In the genomic region with DNA sequence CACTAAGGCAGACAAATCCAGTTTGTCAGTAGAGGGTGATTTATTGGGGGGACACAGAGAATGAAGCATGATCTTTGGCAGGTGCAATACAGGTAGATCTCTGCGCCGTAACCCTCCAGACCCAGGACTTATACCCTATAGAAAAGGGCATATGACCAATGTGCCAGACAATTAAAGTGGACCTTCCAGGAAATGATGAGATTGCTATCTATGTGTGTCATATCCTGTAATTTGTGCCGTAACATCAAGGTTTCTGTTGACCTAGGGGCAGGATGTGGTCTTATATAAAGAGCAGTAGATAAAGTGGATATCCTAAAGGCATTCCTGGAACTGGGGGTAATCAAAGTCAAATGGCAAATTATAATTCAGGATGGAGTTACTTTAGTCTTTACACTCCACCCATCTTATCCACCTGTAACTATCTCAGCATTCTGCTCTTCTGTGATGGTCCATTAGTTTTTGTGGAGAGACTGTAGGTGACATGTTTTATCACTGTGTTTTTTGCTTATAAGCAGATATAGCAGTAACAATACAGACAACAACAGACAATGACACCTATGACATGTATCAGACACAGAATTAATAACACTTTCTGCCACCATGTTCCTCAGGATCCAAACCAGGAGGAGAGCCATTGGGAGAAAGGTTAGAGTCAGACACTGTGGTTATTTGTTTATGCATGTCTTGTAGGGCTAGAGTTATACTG, we compare ENCODE assay signal across 15 cellular contexts. TPM values are rescaled to one million over a fixed set of nuclear protein-coding genes. Genes with fewer than 3 reads are reported as not detected.
DNase-seq lines count a peak whose midpoint lies in the region; FAIRE-seq and TF ChIP-seq lines count a peak whose summit lies in the region.
"Had no signal": no experiment of that assay in that cellular context is flagged by ENCODE, and none has a peak within 500 bp of the region (broad histone marks: within the 10 kb centered on the region; RNA-seq: fewer than 3 reads in every experiment).

No MANE protein-coding gene starts in this region.

- no peak overlapping the region for H3K9ac ChIP-seq in Loucy (ENCODE audit: low read depth, low read length, poor library complexity, severe bottlenecking)
- H3K9ac ChIP-seq in keratinocyte (ENCODE audit: control insufficient read depth, extremely low read depth, insufficient read depth, low read length): no peak overlapping the region

- no peaks in the 10 kb centered on the region for H3K27me3 Mint-ChIP-seq in activated naive CD8-positive, alpha-beta T cell treated with anti-CD3 and anti-CD28 coated beads for 36 hours

- H3K36me3 Mint-ChIP-seq in activated naive CD8-positive, alpha-beta T cell treated with anti-CD3 and anti-CD28 coated beads for 36 hours: no peaks in the 10 kb centered on the region

- no peaks in the 10 kb centered on the region for H3K9me1 ChIP-seq in keratinocyte (ENCODE audit: control insufficient read depth, extremely low read depth, insufficient read depth, low read length)

- TF ChIP-seq CTCF in Loucy (conservative IDR thresholded peaks at IDR 0.05; ENCODE audit: low read length) (no peak), keratinocyte (optimal IDR thresholded peaks at IDR 0.05 in 1 of 3, IDR thresholded peaks at IDR 0.05 in 1 of 3, conservative IDR thresholded peaks at IDR 0.05 in 1 of 3; ENCODE audit: extremely low read depth in 1 of 3, insufficient read depth in 2 of 3, low read length in 3 of 3) (no peak), spleen (IDR thresholded peaks at IDR 0.05 in 8 of 11, conservative IDR thresholded peaks at IDR 0.05 in 3 of 11) (no peak)

- H3K27me3 ChIP-seq in Loucy (ENCODE audit: insufficient read depth, low read length, poor library complexity, severe bottlenecking): no peaks in the 10 kb centered on the region
- H3K27me3 ChIP-seq in keratinocyte (ENCODE audit: control insufficient read depth, extremely low read depth, insufficient read depth, low read length): no peaks in the 10 kb centered on the region
- no peaks in the 10 kb centered on the region for H3K27me3 ChIP-seq in spleen (replicated peaks in 1 of 7)

- DNase-seq in ELR (ENCODE audit: low read depth) (peak; percentile 86), keratinocyte (ENCODE audit: low read depth, low spot score) (no peak), superior temporal gyrus (ENCODE audit: extremely low spot score) (no peak), spleen (no peak), SHP77 (lab: John Stamatoyannopoulos, UW) (no peak)
- no peak for DNase-seq in activated naive CD8-positive, alpha-beta T cell treated with anti-CD3 and anti-CD28 coated beads for 36 hours
- DNase-seq: Calu3; caudate nucleus; islet precursor cell; NCI-H1694 treated with DMSO at 0.1 percent for 48 hours; NK-92 treated with Interleukin-12 subunit alpha and Interleukin-12 subunit beta, amount 100 ng/mL, for 24 hours; stimulated activated CD4-positive, alpha-beta T cell treated with anti-CD3 and anti-CD28 coated beads, Interleukin-4, amount 100 ng/mL, for 1 hour had no signal

- no peaks in the 10 kb centered on the region for H3K9me2 ChIP-seq in Loucy (replicated peaks; ENCODE audit: low read depth, low read length)

- H3K4me1 Mint-ChIP-seq in activated naive CD8-positive, alpha-beta T cell treated with anti-CD3 and anti-CD28 coated beads for 36 hours: peaks cover 13% of the 10 kb centered on the region
- H3K4me1 Mint-ChIP-seq: GM23338 had no signal

- no peak overlapping the region for H3K4me3 Mint-ChIP-seq in activated naive CD8-positive, alpha-beta T cell treated with anti-CD3 and anti-CD28 coated beads for 36 hours
- H3K4me3 Mint-ChIP-seq: GM23338 had no signal

- intact Hi-C loops in spleen (cut with DNase I; ENCODE audit: low total_unique reads): no loop called here

- no peak for TF ChIP-seq POLR2A in spleen (IDR thresholded peaks at IDR 0.05)

- no peaks in the 10 kb centered on the region for H3K9me3 Mint-ChIP-seq in activated naive CD8-positive, alpha-beta T cell treated with anti-CD3 and anti-CD28 coated beads for 36 hours
- H3K9me3 Mint-ChIP-seq: GM23338 had no signal

- no peaks in the 10 kb centered on the region for H3K9me3 ChIP-seq in Loucy (ENCODE audit: insufficient read depth, low read depth, low read length)
- no peaks in the 10 kb centered on the region for H3K9me3 ChIP-seq in keratinocyte (ENCODE audit: control insufficient read depth, low read depth, low read length)
- peaks cover 0 to 9% (median 0%) of the 10 kb centered on the region in 8 donors for H3K9me3 ChIP-seq in spleen

- no peak overlapping the region for H2AFZ ChIP-seq in Loucy (ENCODE audit: low read length)
- no peak overlapping the region for H2AFZ ChIP-seq in keratinocyte (ENCODE audit: control insufficient read depth, low read length)
- H2AFZ ChIP-seq: GM23338 had no signal

- H3K4me3 ChIP-seq in Loucy (ENCODE audit: low read length, poor library complexity, severe bottlenecking): no peak overlapping the region
- H3K4me3 ChIP-seq in keratinocyte (ENCODE audit: control insufficient read depth in 2 of 3, extremely low read depth in 1 of 3, insufficient read depth in 2 of 3, low read depth in 1 of 3, low read length in 3 of 3): no peak overlapping the region
- no peak overlapping the region for H3K4me3 ChIP-seq in spleen
- H3K4me3 ChIP-seq: GM23338 had no signal

- FAIRE-seq in keratinocyte (lab: Jason Lieb, UNC): no peak
- FAIRE-seq: GM12892 had no signal

- peaks cover 12% of the 10 kb centered on the region for H3K4me1 ChIP-seq in Loucy (ENCODE audit: insufficient read depth, low read length, poor library complexity, severe bottlenecking)
- H3K4me1 ChIP-seq in keratinocyte (ENCODE audit: control insufficient read depth, extremely low read depth, insufficient read depth, low read length): peaks cover 9% of the 10 kb centered on the region
- H3K4me1 ChIP-seq in spleen: peaks cover 0 to 8% (median 0%) of the 10 kb centered on the region in 6 donors

- H3K27ac ChIP-seq in keratinocyte (ENCODE audit: control insufficient read depth, insufficient read depth, low read length): no peak overlapping the region
- no peak overlapping the region for H3K27ac ChIP-seq in spleen

- dilution Hi-C loops in keratinocyte (cut with MboI; ENCODE audit: extremely low pct_ligation_motif_present, low sequenced_read_pairs): no loop called here

- no peaks in the 10 kb centered on the region for H3F3A ChIP-seq in Loucy (ENCODE audit: low read depth)

- 65 to 80% (median 74%) methylated on average over 3 of the region's 3 CpGs for WGBS in spleen, 5 donors

- H4K20me1 ChIP-seq in Loucy (ENCODE audit: insufficient read depth, low read length, poor library complexity, severe bottlenecking) (no peaks in the 10 kb centered on the region), keratinocyte (ENCODE audit: control insufficient read depth, extremely low read depth, insufficient read depth, low read length) (no peaks in the 10 kb centered on the region)

- H3K36me3 ChIP-seq in Loucy (ENCODE audit: insufficient read depth, low read length): no peaks in the 10 kb centered on the region
- H3K36me3 ChIP-seq in keratinocyte (ENCODE audit: control insufficient read depth in 2 of 2, extremely low read depth in 1 of 2, insufficient read depth in 2 of 2, low read length in 2 of 2): no peaks in the 10 kb centered on the region
- peaks cover 0 to 2% (median 0%) of the 10 kb centered on the region in 6 donors for H3K36me3 ChIP-seq in spleen

- H3K4me2 ChIP-seq in Loucy (ENCODE audit: low read depth, low read length, poor library complexity, severe bottlenecking) (peak overlapping the region; percentile 23), keratinocyte (ENCODE audit: control insufficient read depth, extremely low read depth, insufficient read depth, low read depth, low read length) (peak overlapping the region; percentile 23)
- H3K4me2 ChIP-seq: GM23338 had no signal

- H3K79me2 ChIP-seq in Loucy (ENCODE audit: insufficient read depth, low read length) (no peaks in the 10 kb centered on the region), keratinocyte (ENCODE audit: control insufficient read depth, insufficient read depth, low read length) (no peaks in the 10 kb centered on the region)

- peak overlapping the region; percentile 76 for H3K27ac Mint-ChIP-seq in activated naive CD8-positive, alpha-beta T cell treated with anti-CD3 and anti-CD28 coated beads for 36 hours
- H3K27ac Mint-ChIP-seq: GM23338 had no signal

RNA-seq across cellular contexts. Expression of a gene that starts 43.1 kb away (rescaled TPM):
- 10 to 100 TPM; 10.6 to 11.2 TPM for total RNA-seq in activated naive CD8-positive, alpha-beta T cell treated with anti-CD3 and anti-CD28 coated beads for 36 hours
- polyA plus RNA-seq in keratinocyte (9.9 to 15.9 TPM (median 15.5 TPM) in 3 replicates), spleen (10 to 100 TPM in 2 of 3 donors, 1 to 10 TPM in 1; 8.7 to 16.6 (median 13.3) TPM)
- 12.0 TPM for polyA plus RNA-seq in keratinocyte (2011; ENCODE audit: low read depth)
- polyA plus RNA-seq in keratinocyte (2011; cell fraction: cytosol; rRNA removed): 4.9 and 8.0 TPM in 2 replicates
- 56.0 and 60.7 TPM in 2 replicates for polyA plus RNA-seq in keratinocyte (2011; cell fraction: nucleus; rRNA removed)
- polyA plus RNA-seq in keratinocyte (2012; ENCODE audit: low replicate concordance): 8.2 and 12.5 TPM in 2 replicates
- 8.8 to 19.4 TPM (median 15.9 TPM) in 3 replicates for polyA minus RNA-seq in keratinocyte
- 6.5 TPM for polyA minus RNA-seq in keratinocyte (2011; cell fraction: cytosol; rRNA and poly(A)+ RNA removed)
- polyA minus RNA-seq in keratinocyte (2011; cell fraction: nucleus; rRNA and poly(A)+ RNA removed): 11.9 and 22.6 TPM in 2 replicates
- 10 to 100 TPM; 14.2 to 21.9 (median 16.5) TPM for total RNA-seq in spleen
